28 cellular contexts compared by ENCODE assay signal in the genomic region with DNA sequence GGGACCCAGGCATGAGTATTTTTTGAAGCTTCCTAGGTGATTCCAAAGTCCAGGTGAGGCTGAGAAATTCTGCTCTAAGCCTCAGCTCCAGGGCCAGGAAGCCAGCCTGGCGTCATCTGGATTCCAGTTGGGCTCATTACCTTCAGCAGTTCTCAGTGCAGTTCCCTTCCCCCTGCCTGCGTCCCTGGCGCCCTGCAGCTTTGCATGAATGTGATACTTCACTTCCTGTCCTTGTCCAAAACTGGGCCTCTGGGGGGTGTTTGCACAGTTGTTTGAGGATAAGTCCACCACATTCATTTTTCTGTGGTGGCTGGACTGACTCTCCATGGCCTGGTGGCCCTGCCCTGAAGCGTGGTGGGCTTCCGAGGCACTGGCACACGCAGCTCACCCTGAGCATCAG.
DNase-seq lines count a peak whose midpoint lies in the region; ATAC-seq and TF ChIP-seq lines count a peak whose summit lies in the region.
"Had no signal": no experiment of that assay in that cellular context is flagged by ENCODE, and none has a peak within 500 bp of the region (broad histone marks: within the 10 kb centered on the region; RNA-seq: fewer than 3 reads in every experiment).

No MANE protein-coding gene starts in this region.

- ATAC-seq in HG02571 (IDR thresholded peaks at IDR 0.05; ENCODE audit: unreplicated experiment): no peak
- ATAC-seq in body of pancreas: no peak
- no peak for ATAC-seq in GM21717 (IDR thresholded peaks at IDR 0.05; ENCODE audit: unreplicated experiment)
- ATAC-seq: activated CD8-positive, alpha-beta T cell treated with anti-CD3 and anti-CD28 coated beads, Interleukin-2, amount 10 ng/mL, durations not matched to agents 7 days and 5 days; activated naive CD4-positive, alpha-beta T cell treated with anti-CD3 and anti-CD28 coated beads, Interleukin-2, amount 50 U/mL, for 72 hours; CD8-positive, alpha-beta T cell; esophagus mucosa; heart left ventricle; naive thymus-derived CD8-positive, alpha-beta T cell; stimulated activated naive CD8-positive, alpha-beta T cell treated with anti-CD3 and anti-CD28 coated beads, Interleukin-15, Interleukin-2, amounts not matched to agents 100 U/mL and 50 U/mL, for 24 hours had no signal

- no peak overlapping the region for H3K4me3 ChIP-seq in body of pancreas
- H3K4me3 ChIP-seq: colonic mucosa, HAP-1, heart left ventricle, skin epidermis, uterus had no signal

- no peak overlapping the region for H3K27ac ChIP-seq in body of pancreas
- H3K27ac ChIP-seq: colonic mucosa, heart left ventricle, KMS-11, skin epidermis, uterus had no signal

- no peaks in the 10 kb centered on the region for H3K27me3 ChIP-seq in body of pancreas
- H3K27me3 ChIP-seq: colonic mucosa, heart left ventricle, uterus had no signal

- peaks cover 26% of the 10 kb centered on the region for H3K4me1 Mint-ChIP-seq in nephron progenitor cell
- H3K4me1 Mint-ChIP-seq: naive thymus-derived CD8-positive, alpha-beta T cell had no signal

- H3K36me3 Mint-ChIP-seq in nephron progenitor cell (ENCODE audit: low read depth): peaks cover 5% of the 10 kb centered on the region
- H3K36me3 Mint-ChIP-seq: activated naive CD4-positive, alpha-beta T cell treated with anti-CD3 and anti-CD28 coated beads, Interleukin-2, amount 50 U/mL, for 72 hours; CD8-positive, alpha-beta T cell; naive thymus-derived CD8-positive, alpha-beta T cell had no signal

- no peaks in the 10 kb centered on the region for H3K4me1 ChIP-seq in body of pancreas
- H3K4me1 ChIP-seq: colonic mucosa, HAP-1, heart left ventricle, uterus had no signal

- H3K9me3 Mint-ChIP-seq in nephron progenitor cell: no peaks in the 10 kb centered on the region
- H3K9me3 Mint-ChIP-seq: CD8-positive, alpha-beta T cell; T-helper 1 cell treated with Interleukin-12 subunit alpha and Interleukin-12 subunit beta and Interleukin-4 antibody, amounts not matched to agents 30 μg/mL and 1 μg/mL, for 36 hours had no signal

- H3K9me3 ChIP-seq in body of pancreas: no peaks in the 10 kb centered on the region
- H3K9me3 ChIP-seq: colonic mucosa, HAP-1, heart left ventricle, uterus had no signal

- no peak for TF ChIP-seq POLR2A in body of pancreas (IDR thresholded peaks at IDR 0.05)

- 66 to 71% methylated on average over 6 of the region's 6 CpGs for WGBS in body of pancreas, 2 donors

- peak; percentile 11 to 50 for DNase-seq in NCI-H2081 (lab: John Stamatoyannopoulos, UW)
- DNase-seq in NCI-H2081 treated with DMSO at 0.1 percent for 48 hours (lab: John Stamatoyannopoulos, UW): no peak
- DNase-seq in ELF-1 (ENCODE audit: low read depth, low spot score): peak; percentile 30
- DNase-seq in NCI-H510A treated with DMSO at 0.1 percent for 48 hours (lab: John Stamatoyannopoulos, UW): peak; percentile 60
- peak; percentile 15 for DNase-seq in nephron progenitor cell
- DNase-seq in body of pancreas: no peak
- DNase-seq: activated CD8-positive, alpha-beta T cell treated with anti-CD3 and anti-CD28 coated beads, Interleukin-2, amount 10 ng/mL, durations not matched to agents 7 days and 5 days; AML-193; anterior cingulate cortex; CD8-positive, alpha-beta T cell; colonic mucosa; DMS79; foreskin fibroblast; heart left ventricle; kidney; MM.1S; naive thymus-derived CD8-positive, alpha-beta T cell; NCI-H1930; stimulated activated naive CD8-positive, alpha-beta T cell treated with anti-CD3 and anti-CD28 coated beads, Interleukin-15, Interleukin-2, amounts not matched to agents 100 U/mL and 50 U/mL, for 24 hours; uterus had no signal

- TF ChIP-seq CTCF in nephron progenitor cell (IDR thresholded peaks at IDR 0.05) (no peak), body of pancreas (IDR thresholded peaks at IDR 0.05) (no peak)

- peaks cover 3% of the 10 kb centered on the region for H3K27me3 Mint-ChIP-seq in nephron progenitor cell (ENCODE audit: low read depth, poor library complexity)

- no peaks in the 10 kb centered on the region for H3K36me3 ChIP-seq in body of pancreas (replicated peaks in 1 of 2; ENCODE audit: insufficient read depth in 1 of 2, low read depth in 2 of 2)
- H3K36me3 ChIP-seq: colonic mucosa, HAP-1, heart left ventricle, uterus had no signal

- no peak overlapping the region for H3K4me3 Mint-ChIP-seq in nephron progenitor cell
- H3K4me3 Mint-ChIP-seq: activated CD8-positive, alpha-beta T cell treated with anti-CD3 and anti-CD28 coated beads, Interleukin-2, amount 10 ng/mL, durations not matched to agents 7 days and 5 days; CD8-positive, alpha-beta T cell; naive thymus-derived CD8-positive, alpha-beta T cell; T-helper 1 cell treated with Interleukin-12 subunit alpha and Interleukin-12 subunit beta and Interleukin-4 antibody, amounts not matched to agents 30 μg/mL and 1 μg/mL, for 36 hours had no signal

- H3K27ac Mint-ChIP-seq in nephron progenitor cell: no peak overlapping the region
- H3K27ac Mint-ChIP-seq: activated CD8-positive, alpha-beta T cell treated with anti-CD3 and anti-CD28 coated beads, Interleukin-2, amount 10 ng/mL, durations not matched to agents 7 days and 5 days; activated naive CD4-positive, alpha-beta T cell treated with anti-CD3 and anti-CD28 coated beads, Interleukin-2, amount 50 U/mL, for 72 hours; CD8-positive, alpha-beta T cell; naive thymus-derived CD8-positive, alpha-beta T cell; T-helper 1 cell treated with Interleukin-12 subunit alpha and Interleukin-12 subunit beta and Interleukin-4 antibody, amounts not matched to agents 30 μg/mL and 1 μg/mL, for 36 hours had no signal

- intact Hi-C loops in body of pancreas (cut with DNase I): no loop called here

Comparison
In these comparisons a context has a peak if more than half of its experiments do, and no peak if none do; other contexts are left out.
1. DNase-seq: peak in NCI-H2081 (2 of 2), ELF-1 (single experiment), NCI-H510A treated with DMSO at 0.1 percent for 48 hours (single experiment) and nephron progenitor cell (single experiment); none in NCI-H2081 treated with DMSO at 0.1 percent for 48 hours (single experiment) and body of pancreas (0 of 4).